Comparison of ENCODE assay signal across 15 cellular contexts in genomic region chr11:100546714-100547113, GRCh38.
DNase-seq lines count a peak whose midpoint lies in the region; ATAC-seq and TF ChIP-seq lines count a peak whose summit lies in the region.
"Had no signal": no experiment of that assay in that cellular context is flagged by ENCODE, and none has a peak within 500 bp of the region (broad histone marks: within the 10 kb centered on the region; RNA-seq: fewer than 3 reads in every experiment).

No MANE protein-coding gene starts in this region.

- no peak overlapping the region for H3K4me3 ChIP-seq in cardiac fibroblast (replicated peaks in 1 of 2; ENCODE audit: low read depth in 2 of 2, low read length in 2 of 2)
- no peak overlapping the region for H3K4me3 ChIP-seq in body of pancreas
- H3K4me3 ChIP-seq: A549 had no signal

- no peaks in the 10 kb centered on the region for H3K27me3 ChIP-seq in body of pancreas

- ATAC-seq in Right ventricle myocardium superior (ENCODE audit: poor library complexity) = no peak
- no peak for ATAC-seq in body of pancreas
- ATAC-seq in GM18861 (IDR thresholded peaks at IDR 0.05; ENCODE audit: unreplicated experiment) = no peak
- ATAC-seq: A549 had no signal

- TF ChIP-seq CTCF in cardiac fibroblast (IDR thresholded peaks at IDR 0.05; ENCODE audit: low read depth, low read length) = no peak
- TF ChIP-seq CTCF in body of pancreas (IDR thresholded peaks at IDR 0.05) = no peak

- no peak overlapping the region for H3K27ac ChIP-seq in body of pancreas
- H3K27ac ChIP-seq: A549, parathyroid adenoma had no signal

- H3K9me3 ChIP-seq in body of pancreas = no peaks in the 10 kb centered on the region
- H3K9me3 ChIP-seq: A549 had no signal

- no peaks in the 10 kb centered on the region for H3K36me3 ChIP-seq in body of pancreas (replicated peaks in 1 of 2; ENCODE audit: insufficient read depth in 1 of 2, low read depth in 2 of 2)

- H3K4me1 ChIP-seq in body of pancreas = no peaks in the 10 kb centered on the region
- H3K4me1 ChIP-seq: A549, parathyroid adenoma had no signal

- TF ChIP-seq POLR2A in body of pancreas (IDR thresholded peaks at IDR 0.05) = no peak

- intact Hi-C loops in Right ventricle myocardium superior (cut with DNase I) (no loop called here), body of pancreas (cut with DNase I) (no loop called here)

- whole genome bisulfite sequencing in body of pancreas, 2 donors = 94 to 100% methylated on average over 2 of the region's 2 CpGs

- DNase-seq in NCI-H1436 (lab: John Stamatoyannopoulos, UW) = peak; percentile 10
- DNase-seq in NCI-H1436 treated with DMSO at 0.1 percent for 48 hours (lab: John Stamatoyannopoulos, UW) = no peak
- DNase-seq in NAMALWA (ENCODE audit: low spot score) = peak; percentile 5
- peak; percentile 16 to 75 for DNase-seq in cardiac fibroblast (ENCODE audit: low read depth in 2 of 2)
- DNase-seq in mucosa of gallbladder (ENCODE audit: low spot score) = peak; percentile 39
- no peak for DNase-seq in Right ventricle myocardium superior
- no peak for DNase-seq in body of pancreas
- DNase-seq: activated CD4-positive, alpha-beta T cell treated with anti-CD3 and anti-CD28 coated beads for 48 hours; activated gamma-delta T cell treated with Interleukin-2 at 50 U/mL for 16 hours; DND-41; head of caudate nucleus; stimulated activated CD4-positive, alpha-beta T cell treated with anti-CD3 and anti-CD28 coated beads, Interleukin-4, amount 100 ng/mL, for 4 hours had no signal

Comparison
In these comparisons a context has a peak if more than half of its experiments do, and no peak if none do; other contexts are left out.
1. DNase-seq: peak in NCI-H1436 (single experiment), NAMALWA (single experiment), cardiac fibroblast (2 of 2) and mucosa of gallbladder (single experiment); none in NCI-H1436 treated with DMSO at 0.1 percent for 48 hours (single experiment), Right ventricle myocardium superior (single experiment) and body of pancreas (0 of 4).